1 cellular context compared by ENCODE assay signal in genomic region chr20:540391-541201, GRCh38.
TF ChIP-seq lines count a peak whose summit lies in the region.

No MANE protein-coding gene starts in this region.

TF ChIP-seq in WTC11, 78 proteins besides CTCF, POLR2A, EP300 and RAD21 (continued from another document):
- TF ChIP-seq ZNF423 (CRISPR knock-in tag; IDR thresholded peaks at IDR 0.05) (no peak), CREM (CRISPR knock-in tag; IDR thresholded peaks at IDR 0.05) (no peak), OVOL2 (CRISPR knock-in tag; IDR thresholded peaks at IDR 0.05; ENCODE audit: borderline replicate concordance) (no peak), FOXP4 (CRISPR knock-in tag; IDR thresholded peaks at IDR 0.05) (no peak), IRF1 (CRISPR knock-in tag; IDR thresholded peaks at IDR 0.05) (no peak), ZNF138 (CRISPR knock-in tag; conservative IDR thresholded peaks at IDR 0.05) (no peak), NR3C1 (CRISPR knock-in tag; conservative IDR thresholded peaks at IDR 0.05; ENCODE audit: low read depth) (no peak)
- TF ChIP-seq, protein P1, sequence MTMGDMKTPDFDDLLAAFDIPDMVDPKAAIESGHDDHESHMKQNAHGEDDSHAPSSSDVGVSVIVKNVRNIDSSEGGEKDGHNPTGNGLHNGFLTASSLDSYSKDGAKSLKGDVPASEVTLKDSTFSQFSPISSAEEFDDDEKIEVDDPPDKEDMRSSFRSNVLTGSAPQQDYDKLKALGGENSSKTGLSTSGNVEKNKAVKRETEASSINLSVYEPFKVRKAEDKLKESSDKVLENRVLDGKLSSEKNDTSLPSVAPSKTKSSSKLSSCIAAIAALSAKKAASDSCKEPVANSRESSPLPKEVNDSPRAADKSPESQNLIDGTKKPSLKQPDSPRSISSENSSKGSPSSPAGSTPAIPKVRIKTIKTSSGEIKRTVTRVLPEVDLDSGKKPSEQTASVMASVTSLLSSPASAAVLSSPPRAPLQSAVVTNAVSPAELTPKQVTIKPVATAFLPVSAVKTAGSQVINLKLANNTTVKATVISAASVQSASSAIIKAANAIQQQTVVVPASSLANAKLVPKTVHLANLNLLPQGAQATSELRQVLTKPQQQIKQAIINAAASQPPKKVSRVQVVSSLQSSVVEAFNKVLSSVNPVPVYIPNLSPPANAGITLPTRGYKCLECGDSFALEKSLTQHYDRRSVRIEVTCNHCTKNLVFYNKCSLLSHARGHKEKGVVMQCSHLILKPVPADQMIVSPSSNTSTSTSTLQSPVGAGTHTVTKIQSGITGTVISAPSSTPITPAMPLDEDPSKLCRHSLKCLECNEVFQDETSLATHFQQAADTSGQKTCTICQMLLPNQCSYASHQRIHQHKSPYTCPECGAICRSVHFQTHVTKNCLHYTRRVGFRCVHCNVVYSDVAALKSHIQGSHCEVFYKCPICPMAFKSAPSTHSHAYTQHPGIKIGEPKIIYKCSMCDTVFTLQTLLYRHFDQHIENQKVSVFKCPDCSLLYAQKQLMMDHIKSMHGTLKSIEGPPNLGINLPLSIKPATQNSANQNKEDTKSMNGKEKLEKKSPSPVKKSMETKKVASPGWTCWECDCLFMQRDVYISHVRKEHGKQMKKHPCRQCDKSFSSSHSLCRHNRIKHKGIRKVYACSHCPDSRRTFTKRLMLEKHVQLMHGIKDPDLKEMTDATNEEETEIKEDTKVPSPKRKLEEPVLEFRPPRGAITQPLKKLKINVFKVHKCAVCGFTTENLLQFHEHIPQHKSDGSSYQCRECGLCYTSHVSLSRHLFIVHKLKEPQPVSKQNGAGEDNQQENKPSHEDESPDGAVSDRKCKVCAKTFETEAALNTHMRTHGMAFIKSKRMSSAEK (CRISPR knock-in tag; IDR thresholded peaks at IDR 0.05; ENCODE audit: borderline replicate concordance): no peak
- TF ChIP-seq, protein P2, sequence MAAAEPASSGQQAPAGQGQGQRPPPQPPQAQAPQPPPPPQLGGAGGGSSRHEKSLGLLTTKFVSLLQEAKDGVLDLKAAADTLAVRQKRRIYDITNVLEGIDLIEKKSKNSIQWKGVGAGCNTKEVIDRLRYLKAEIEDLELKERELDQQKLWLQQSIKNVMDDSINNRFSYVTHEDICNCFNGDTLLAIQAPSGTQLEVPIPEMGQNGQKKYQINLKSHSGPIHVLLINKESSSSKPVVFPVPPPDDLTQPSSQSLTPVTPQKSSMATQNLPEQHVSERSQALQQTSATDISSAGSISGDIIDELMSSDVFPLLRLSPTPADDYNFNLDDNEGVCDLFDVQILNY (CRISPR knock-in tag; IDR thresholded peaks at IDR 0.05): no peak
